Comparison of ENCODE assay signal across 32 cellular contexts in genomic region chr13:85074543-85075313, GRCh38.
"Had no signal": no experiment of that assay in that cellular context is flagged by ENCODE, and none has a peak within 500 bp of the region (broad histone marks: within the 10 kb centered on the region; RNA-seq: fewer than 3 reads in every experiment).

No MANE protein-coding gene starts in this region.

- H3K9me3 ChIP-seq: Peyer's patch, SJSA1 had no signal

- ATAC-seq: activated CD8-positive, alpha-beta memory T cell treated with anti-CD3 and anti-CD28 coated beads, Interleukin-2, amount 10 ng/mL, durations not matched to agents 7 days and 5 days; activated naive CD8-positive, alpha-beta T cell treated with anti-CD3 and anti-CD28 coated beads, Interleukin-2, amount 50 U/mL, for 24 hours had no signal

- H3K4me1 ChIP-seq: Peyer's patch, SJSA1 had no signal

- H3K36me3 ChIP-seq: cardiac muscle cell, Peyer's patch, SJSA1, WERI-Rb-1 had no signal

- H3K4me3 ChIP-seq: cardiac muscle cell, Peyer's patch, SJSA1 had no signal

- H3K27ac ChIP-seq: cardiac muscle cell, Peyer's patch, SJSA1, WERI-Rb-1 had no signal

- H3K27me3 ChIP-seq: cardiac muscle cell, Peyer's patch, SJSA1 had no signal

- DNase-seq: activated CD4-positive, alpha-beta memory T cell treated with anti-CD3 and anti-CD28 coated beads, Interleukin-2, amount 10 ng/mL, durations not matched to agents 7 days and 5 days; activated CD4-positive, alpha-beta T cell treated with anti-CD3 and anti-CD28 coated beads for 1 hour; activated CD4-positive, alpha-beta T cell treated with anti-CD3 and anti-CD28 coated beads for 48 hours; activated CD4-positive, CD25-positive, alpha-beta regulatory T cell; activated CD8-positive, alpha-beta memory T cell treated with anti-CD3 and anti-CD28 coated beads for 24 hours; activated CD8-positive, alpha-beta memory T cell treated with anti-CD3 and anti-CD28 coated beads, Interleukin-2, amount 10 ng/mL, durations not matched to agents 7 days and 5 days; activated CD8-positive, alpha-beta memory T cell treated with anti-CD3 and anti-CD28 coated beads, Interleukin-2, amount 50 U/mL, for 48 hours; activated effector memory CD4-positive, alpha-beta T cell treated with Interleukin-2 at 50 U/mL for 16 hours; activated naive CD4-positive, alpha-beta T cell treated with anti-CD3 and anti-CD28 coated beads, Interleukin-2, amount 10 ng/mL, durations not matched to agents 7 days and 5 days; activated naive CD8-positive, alpha-beta T cell treated with anti-CD3 and anti-CD28 coated beads, Interleukin-2, amount 50 U/mL, for 24 hours; activated T-cell treated with anti-CD3 and anti-CD28 coated beads, Interleukin-2, amount 50 U/mL, for 48 hours; anterior cingulate cortex; Kasumi-1; KBM-7; MM.1S; MV-4-11; NCI-H1092; NCI-H1436 treated with DMSO at 0.1 percent for 48 hours; NCI-H1694 treated with DMSO at 0.1 percent for 48 hours; NCI-H2029; NCI-H226; NCI-H446 treated with DMSO at 0.1 percent for 48 hours; NCI-H524; NCI-H69; NCI-H82; Peyer's patch; RPMI8226; SHP77 treated with DMSO at 0.1 percent for 48 hours; T1000; WERI-Rb-1 had no signal
